2 cellular contexts compared by ENCODE assay signal in the genomic region with DNA sequence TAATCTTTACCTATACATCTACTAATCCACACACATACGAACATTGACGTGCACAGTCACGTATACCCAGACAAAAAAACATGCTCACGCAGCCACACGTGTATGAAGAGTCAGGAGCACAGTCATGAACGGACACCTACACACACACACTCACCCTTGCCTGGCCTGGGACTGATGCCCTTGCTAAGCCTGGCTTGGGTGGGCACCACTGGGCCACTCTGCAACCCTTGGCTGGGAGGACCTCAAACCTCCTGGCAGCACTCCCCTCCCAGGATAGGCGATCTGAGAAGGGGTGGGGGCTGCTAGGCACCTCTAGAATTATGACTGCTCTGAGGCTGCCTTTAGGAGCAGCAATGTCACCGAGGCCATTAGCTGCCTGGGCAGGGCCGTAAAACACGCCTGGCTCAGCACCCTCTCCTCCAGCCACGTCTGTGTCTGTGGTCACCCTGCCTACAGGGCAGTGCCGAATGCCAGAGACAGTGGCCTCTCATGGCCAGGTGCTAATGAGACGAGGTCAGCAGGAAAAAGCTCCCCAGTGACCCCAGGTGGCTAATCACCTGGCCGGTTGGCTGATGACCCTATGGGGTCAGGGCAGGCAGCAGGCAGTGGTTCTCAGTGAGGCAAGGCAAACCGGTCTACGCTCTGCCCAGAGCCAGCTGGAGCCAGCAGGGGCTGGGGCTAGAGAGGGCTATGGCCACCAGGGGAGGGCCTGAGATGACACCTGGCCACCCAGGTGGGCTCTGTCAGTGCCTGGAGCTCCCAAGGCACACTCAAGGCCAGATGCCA.
TF ChIP-seq lines count a peak whose summit lies in the region.

No MANE protein-coding gene starts in this region.

TF ChIP-seq in HCT116, 20 proteins besides CTCF, POLR2A, EP300 and RAD21:
- TF ChIP-seq FOSL1 (IDR thresholded peaks at IDR 0.05; ENCODE audit: low read depth) (no peak), POLR2AphosphoS5 (IDR thresholded peaks at IDR 0.05; ENCODE audit: low read depth, low read length) (no peak), EGR1 (IDR thresholded peaks at IDR 0.05; ENCODE audit: low read depth) (no peak), REST (IDR thresholded peaks at IDR 0.05; ENCODE audit: low read depth) (no peak), CBX3 (IDR thresholded peaks at IDR 0.05; ENCODE audit: low read depth) (no peak), YY1 (IDR thresholded peaks at IDR 0.05; ENCODE audit: extremely low read depth, insufficient replicate concordance, low read depth, low read length) (no peak), SP1 (IDR thresholded peaks at IDR 0.05; ENCODE audit: low read depth) (no peak), ZNF274 (IDR thresholded peaks at IDR 0.05; ENCODE audit: low read depth, low read length) (no peak), JUND (IDR thresholded peaks at IDR 0.05) (no peak)
TF ChIP-seq in HCT116: peak in this region for 0.

TF ChIP-seq in H1, 55 proteins besides CTCF, POLR2A, EP300 and RAD21:
- TF ChIP-seq KDM4A (IDR thresholded peaks at IDR 0.05; ENCODE audit: low read depth, low read length, severe bottlenecking) (no peak), SP2 (IDR thresholded peaks at IDR 0.05; ENCODE audit: low read length) (no peak), SP1 (IDR thresholded peaks at IDR 0.05; ENCODE audit: low read depth, low read length) (no peak), CHD1 (IDR thresholded peaks at IDR 0.05; ENCODE audit: low read depth, low read length) (no peak), RBBP5 (IDR thresholded peaks at IDR 0.05; ENCODE audit: borderline replicate concordance, low read depth, low read length) (no peak), HDAC6 (IDR thresholded peaks at IDR 0.05; ENCODE audit: low read depth, low read length) (no peak), NANOG (IDR thresholded peaks at IDR 0.05; ENCODE audit: insufficient read depth, low read depth, low read length, poor library complexity, severe bottlenecking) (no peak)
